21 cellular contexts compared by ENCODE assay signal in the genomic region with DNA sequence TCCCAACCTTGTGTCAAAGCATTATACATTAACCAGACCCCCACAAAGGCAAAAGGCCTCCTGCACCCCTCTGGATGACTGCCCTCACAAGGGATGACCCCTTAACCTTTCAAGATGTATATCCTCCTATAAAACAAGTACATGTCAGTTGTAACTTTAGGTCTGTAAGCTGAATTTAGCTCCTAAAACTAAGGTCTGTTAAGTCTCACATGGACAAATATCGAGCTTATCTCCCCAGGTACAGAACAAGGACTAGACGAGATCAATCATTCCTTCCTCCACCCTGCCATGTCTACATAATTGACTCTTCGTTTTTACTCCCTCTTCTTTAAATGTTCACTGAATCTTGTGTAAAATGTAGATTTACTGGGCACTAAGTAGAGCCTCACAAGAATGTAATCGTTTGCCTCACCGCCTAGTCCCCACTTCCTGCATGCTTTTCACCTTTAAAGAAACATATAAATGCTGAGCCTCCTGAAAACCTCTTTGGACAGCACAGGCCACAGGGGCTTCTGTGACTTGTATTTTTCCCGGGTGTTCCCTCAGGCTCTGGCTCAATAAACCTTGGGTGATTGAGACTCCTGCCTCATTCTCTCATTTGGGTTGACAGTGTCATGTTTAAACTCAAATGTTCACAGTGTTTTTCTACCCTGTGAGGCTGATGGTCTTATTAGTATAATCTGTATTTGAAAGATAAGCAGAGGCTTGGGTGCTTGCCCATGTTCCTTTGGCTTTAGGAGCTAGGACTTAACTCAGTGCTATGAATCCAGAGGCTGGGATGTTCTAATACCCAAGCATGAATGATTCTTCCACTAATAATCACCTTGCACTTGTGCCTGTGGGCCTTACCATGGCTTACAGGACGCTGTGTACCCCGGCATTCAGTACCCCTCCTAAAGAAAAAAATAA.
"Had no signal": no experiment of that assay in that cellular context is flagged by ENCODE, and none has a peak within 500 bp of the region (broad histone marks: within the 10 kb centered on the region; RNA-seq: fewer than 3 reads in every experiment).

No MANE protein-coding gene starts in this region.

- ATAC-seq: activated T-helper 17 cell treated with anti-CD3 and anti-CD28 coated beads, Interleukin-2, amount 50 U/mL, for 72 hours; gastroesophageal sphincter; heart left ventricle; natural killer cell; stimulated activated naive CD8-positive, alpha-beta T cell treated with anti-CD3 and anti-CD28 coated beads, Interleukin-15, Interleukin-2, amounts not matched to agents 100 U/mL and 50 U/mL, for 24 hours; T-cell had no signal

- H3K4me3 ChIP-seq: gastroesophageal sphincter, heart left ventricle, SK-N-MC, suprapubic skin, transverse colon had no signal

- H3K27me3 ChIP-seq: gastroesophageal sphincter, heart left ventricle, suprapubic skin, transverse colon had no signal

- H3K9me3 ChIP-seq: gastroesophageal sphincter, heart left ventricle, suprapubic skin, transverse colon had no signal

- H3K27ac ChIP-seq: gastroesophageal sphincter, SK-N-MC, suprapubic skin, transverse colon had no signal

- H3K4me1 ChIP-seq: suprapubic skin, transverse colon had no signal

- DNase-seq: activated CD4-positive, alpha-beta memory T cell treated with anti-CD3 and anti-CD28 coated beads, Interleukin-2, amount 10 ng/mL, durations not matched to agents 7 days and 5 days; activated CD4-positive, alpha-beta T cell treated with anti-CD3 and anti-CD28 coated beads for 48 hours; activated CD4-positive, CD25-positive, alpha-beta regulatory T cell; activated naive CD4-positive, alpha-beta T cell treated with Interleukin-2 at 50 U/mL for 16 hours; activated naive CD8-positive, alpha-beta T cell treated with anti-CD3 and anti-CD28 coated beads, Interleukin-2, amount 10 ng/mL, durations not matched to agents 7 days and 5 days; activated T-cell treated with anti-CD3 and anti-CD28 coated beads, Interleukin-2, amount 50 U/mL, for 1 hour; anterior cingulate cortex; cerebellar nuclear complex; cortex of kidney; heart left ventricle; mesendoderm; natural killer cell; posterior cingulate gyrus; stimulated activated CD4-positive, alpha-beta T cell treated with anti-CD3 and anti-CD28 coated beads, Interleukin-2, amount 100 ng/mL, for 24 hours; stimulated activated naive CD8-positive, alpha-beta T cell treated with anti-CD3 and anti-CD28 coated beads, Interleukin-15, Interleukin-2, amounts not matched to agents 100 U/mL and 50 U/mL, for 24 hours; T-cell; transverse colon had no signal

- H3K4me1 Mint-ChIP-seq: activated CD4-positive, alpha-beta memory T cell treated with anti-CD3 and anti-CD28 coated beads, Interleukin-2, amount 10 ng/mL, durations not matched to agents 7 days and 5 days; activated naive CD8-positive, alpha-beta T cell treated with anti-CD3 and anti-CD28 coated beads, Interleukin-2, amount 10 ng/mL, durations not matched to agents 7 days and 5 days; activated T-helper 17 cell treated with anti-CD3 and anti-CD28 coated beads, Interleukin-2, amount 50 U/mL, for 72 hours; natural killer cell; T-cell had no signal

- H3K9me3 Mint-ChIP-seq: activated CD4-positive, alpha-beta memory T cell treated with anti-CD3 and anti-CD28 coated beads, Interleukin-2, amount 10 ng/mL, durations not matched to agents 7 days and 5 days; activated naive CD8-positive, alpha-beta T cell treated with anti-CD3 and anti-CD28 coated beads, Interleukin-2, amount 10 ng/mL, durations not matched to agents 7 days and 5 days; activated T-helper 17 cell treated with anti-CD3 and anti-CD28 coated beads, Interleukin-2, amount 50 U/mL, for 72 hours; natural killer cell; T-cell had no signal

- H3K27ac Mint-ChIP-seq: activated CD4-positive, alpha-beta memory T cell treated with anti-CD3 and anti-CD28 coated beads, Interleukin-2, amount 10 ng/mL, durations not matched to agents 7 days and 5 days; activated naive CD8-positive, alpha-beta T cell treated with anti-CD3 and anti-CD28 coated beads, Interleukin-2, amount 10 ng/mL, durations not matched to agents 7 days and 5 days; activated T-helper 17 cell treated with anti-CD3 and anti-CD28 coated beads, Interleukin-2, amount 50 U/mL, for 72 hours; natural killer cell; T-cell had no signal

- H3K36me3 ChIP-seq: gastroesophageal sphincter, heart left ventricle, suprapubic skin, transverse colon had no signal

- H3K4me3 Mint-ChIP-seq: activated CD4-positive, alpha-beta memory T cell treated with anti-CD3 and anti-CD28 coated beads, Interleukin-2, amount 10 ng/mL, durations not matched to agents 7 days and 5 days; activated naive CD8-positive, alpha-beta T cell treated with anti-CD3 and anti-CD28 coated beads, Interleukin-2, amount 10 ng/mL, durations not matched to agents 7 days and 5 days; activated T-helper 17 cell treated with anti-CD3 and anti-CD28 coated beads, Interleukin-2, amount 50 U/mL, for 72 hours; natural killer cell; T-cell had no signal

- H3K36me3 Mint-ChIP-seq: activated naive CD8-positive, alpha-beta T cell treated with anti-CD3 and anti-CD28 coated beads, Interleukin-2, amount 10 ng/mL, durations not matched to agents 7 days and 5 days; natural killer cell; T-cell had no signal
